Comparison of ENCODE assay signal across 10 cellular contexts in genomic region chr18:74840492-74841167, GRCh38.
DNase-seq lines count a peak whose midpoint lies in the region; ATAC-seq and TF ChIP-seq lines count a peak whose summit lies in the region.
"Had no signal": no experiment of that assay in that cellular context is flagged by ENCODE, and none has a peak within 500 bp of the region (broad histone marks: within the 10 kb centered on the region; RNA-seq: fewer than 3 reads in every experiment).

No MANE protein-coding gene starts in this region.

- no peaks in the 10 kb centered on the region for H3K9me3 ChIP-seq in left ventricle myocardium inferior (replicated peaks)
- H3K9me3 ChIP-seq in upper lobe of right lung = no peaks in the 10 kb centered on the region
- no peaks in the 10 kb centered on the region for H3K9me3 ChIP-seq in colonic mucosa
- H3K9me3 ChIP-seq: Caco-2 had no signal

- H3K27ac ChIP-seq in left ventricle myocardium inferior (replicated peaks) (peak overlapping the region; percentile 42), upper lobe of right lung (no peak overlapping the region), colonic mucosa (no peak overlapping the region)

- H3K4me1 ChIP-seq in left ventricle myocardium inferior = peaks cover 36% of the 10 kb centered on the region
- H3K4me1 ChIP-seq in upper lobe of right lung = no peaks in the 10 kb centered on the region
- H3K4me1 ChIP-seq in colonic mucosa = no peaks in the 10 kb centered on the region

- no peak for TF ChIP-seq CTCF in left ventricle myocardium inferior (IDR thresholded peaks at IDR 0.05; ENCODE audit: borderline replicate concordance)
- no peak for TF ChIP-seq CTCF in upper lobe of right lung (IDR thresholded peaks at IDR 0.05)
- TF ChIP-seq CTCF in colonic mucosa (IDR thresholded peaks at IDR 0.05) = no peak
- no peak for TF ChIP-seq CTCF in lower leg skin (IDR thresholded peaks at IDR 0.05)

- H3K4me3 ChIP-seq in left ventricle myocardium inferior (no peak overlapping the region), upper lobe of right lung (no peak overlapping the region), colonic mucosa (no peak overlapping the region), lower leg skin (ENCODE audit: low read depth, poor library complexity, severe bottlenecking) (no peak overlapping the region)

- H3K36me3 ChIP-seq in left ventricle myocardium inferior (no peaks in the 10 kb centered on the region), upper lobe of right lung (no peaks in the 10 kb centered on the region), colonic mucosa (no peaks in the 10 kb centered on the region)

- ATAC-seq in Right ventricle myocardium inferior = no peak
- peak; percentile 50 for ATAC-seq in upper lobe of right lung

- H3K9ac ChIP-seq in colonic mucosa (ENCODE audit: low read depth in 2 of 2, low read length in 2 of 2) = no peak overlapping the region

- intact Hi-C loops in left ventricle myocardium inferior (cut with micrococcal nuclease) = no loop called here
- intact Hi-C loops in Right ventricle myocardium inferior (cut with DNase I) = loop anchor here (5.0 kb wide), 1 partner anchor 38 kb away; no protein-coding TSS in a partner anchor
- intact Hi-C loops in upper lobe of right lung (cut with DNase I) = no loop called here
- intact Hi-C loops in colonic mucosa (cut with DNase I) = no loop called here
- intact Hi-C loops in lower leg skin (cut with DNase I; ENCODE audit: low total_unique reads) = no loop called here

- no peak for DNase-seq in left ventricle myocardium inferior
- DNase-seq in Right ventricle myocardium inferior (ENCODE audit: missing footprints) = no peak
- peak; percentile 79 for DNase-seq in SHP77 treated with DMSO at 0.1 percent for 48 hours (lab: John Stamatoyannopoulos, UW)
- peak; percentile 41 for DNase-seq in fibroblast of gingiva (ENCODE audit: low read depth)
- no peak for DNase-seq in upper lobe of right lung
- no peak for DNase-seq in colonic mucosa
- DNase-seq in lower leg skin (ENCODE audit: low spot score in 2 of 2) = no peak
- DNase-seq in NCI-H146 (lab: John Stamatoyannopoulos, UW) = no peak
- DNase-seq: Caco-2, NCI-H1930 had no signal

- WGBS in lower leg skin, 2 donors = 82 to 84% methylated on average over 7 of the region's 7 CpGs

- TF ChIP-seq POLR2A in lower leg skin (IDR thresholded peaks at IDR 0.05) = no peak

- H3K27me3 ChIP-seq in left ventricle myocardium inferior (ENCODE audit: low read depth) = no peaks in the 10 kb centered on the region
- no peaks in the 10 kb centered on the region for H3K27me3 ChIP-seq in upper lobe of right lung
- H3K27me3 ChIP-seq in colonic mucosa = no peaks in the 10 kb centered on the region

Comparison
In these comparisons a context has a peak if more than half of its experiments do, and no peak if none do; other contexts are left out.
1. DNase-seq: peak in SHP77 treated with DMSO at 0.1 percent for 48 hours (single experiment) and fibroblast of gingiva (single experiment); none in left ventricle myocardium inferior (single experiment), Right ventricle myocardium inferior (single experiment), upper lobe of right lung (single experiment), colonic mucosa (single experiment), lower leg skin (0 of 2) and NCI-H146 (single experiment).